In genomic region chr2:102806250-102806837, GRCh38 we compare ENCODE assay signal across 8 cellular contexts. TPM values are rescaled to one million over a fixed set of nuclear protein-coding genes. Genes with fewer than 3 reads are reported as not detected.
A peak's percentile ranks its signal among the peaks of the same experiment; 100 is the strongest.
DNase-seq lines count a peak whose midpoint lies in the region; ATAC-seq and TF ChIP-seq lines count a peak whose summit lies in the region.

No MANE protein-coding gene starts in this region.

- CTCF ChIA-PET in activated CD8-positive, alpha-beta T cell treated with anti-CD3 and anti-CD28 coated beads, Interleukin-2, amount 10 ng/mL, durations not matched to agents 7 days and 5 days (lab: Charles Lee): interaction anchor here (0.7 to 10.0 kb wide), 18 partner anchors 9 to 1645 kb away, joined by 3 to 136 read pairs (median 4); no protein-coding TSS in a partner anchor

- H3K79me2 ChIP-seq in neural progenitor cell (ENCODE audit: low read depth): no peaks in the 10 kb centered on the region

- peaks cover 16% of the 10 kb centered on the region for H3K36me3 Mint-ChIP-seq in activated CD8-positive, alpha-beta T cell treated with anti-CD3 and anti-CD28 coated beads, Interleukin-2, amount 10 ng/mL, durations not matched to agents 7 days and 5 days (ENCODE audit: low read depth)
- H3K36me3 Mint-ChIP-seq in neural progenitor cell: peaks cover 18% of the 10 kb centered on the region

- no peaks in the 10 kb centered on the region for H3K4me1 ChIP-seq in neural progenitor cell
- no peaks in the 10 kb centered on the region for H3K4me1 ChIP-seq in upper lobe of right lung

- no peaks in the 10 kb centered on the region for H3F3A ChIP-seq in neural progenitor cell (ENCODE audit: low read depth)

- no peak overlapping the region for H3K9ac ChIP-seq in neural progenitor cell

- no peak overlapping the region for H3K27ac Mint-ChIP-seq in activated CD8-positive, alpha-beta T cell treated with anti-CD3 and anti-CD28 coated beads, Interleukin-2, amount 10 ng/mL, durations not matched to agents 7 days and 5 days
- H3K27ac Mint-ChIP-seq in neural progenitor cell: no peak overlapping the region

- H3K9me3 Mint-ChIP-seq in activated CD8-positive, alpha-beta T cell treated with anti-CD3 and anti-CD28 coated beads, Interleukin-2, amount 10 ng/mL, durations not matched to agents 7 days and 5 days (ENCODE audit: insufficient read depth): peaks cover 18% of the 10 kb centered on the region
- peaks cover 16% of the 10 kb centered on the region for H3K9me3 Mint-ChIP-seq in neural progenitor cell

- H3K27ac ChIP-seq in neural progenitor cell: no peak overlapping the region
- H3K27ac ChIP-seq in upper lobe of right lung: no peak overlapping the region

- H3K27me3 Mint-ChIP-seq in activated CD8-positive, alpha-beta T cell treated with anti-CD3 and anti-CD28 coated beads, Interleukin-2, amount 10 ng/mL, durations not matched to agents 7 days and 5 days (ENCODE audit: low read depth): no peaks in the 10 kb centered on the region
- H3K27me3 Mint-ChIP-seq in neural progenitor cell (ENCODE audit: insufficient read depth, low read depth): no peaks in the 10 kb centered on the region

- peaks cover 3% of the 10 kb centered on the region for H3K36me3 ChIP-seq in neural progenitor cell
- no peaks in the 10 kb centered on the region for H3K36me3 ChIP-seq in upper lobe of right lung

- H4K20me1 ChIP-seq in neural progenitor cell (ENCODE audit: low read depth): no peaks in the 10 kb centered on the region

- peaks cover 18% of the 10 kb centered on the region for H3K4me1 Mint-ChIP-seq in activated CD8-positive, alpha-beta T cell treated with anti-CD3 and anti-CD28 coated beads, Interleukin-2, amount 10 ng/mL, durations not matched to agents 7 days and 5 days (ENCODE audit: low read depth)
- no peaks in the 10 kb centered on the region for H3K4me1 Mint-ChIP-seq in neural progenitor cell

- DNase-seq in CD1c-positive myeloid dendritic cell (ENCODE audit: extremely low spot score): peak; percentile 39
- DNase-seq in NCI-H510A (lab: John Stamatoyannopoulos, UW): peak; percentile 13
- peak; percentile 58 for DNase-seq in activated CD8-positive, alpha-beta T cell treated with anti-CD3 and anti-CD28 coated beads, Interleukin-2, amount 10 ng/mL, durations not matched to agents 7 days and 5 days
- peak; percentile 75 for DNase-seq in fibroblast of mammary gland (ENCODE audit: low read depth)
- peak; percentile 73 for DNase-seq in neural progenitor cell (ENCODE audit: low spot score)
- no peak for DNase-seq in upper lobe of right lung

- H3K4me3 ChIP-seq in fibroblast of mammary gland (ENCODE audit: control insufficient read depth, low read depth, low read length): no peak overlapping the region
- no peak overlapping the region for H3K4me3 ChIP-seq in neural progenitor cell
- H3K4me3 ChIP-seq in upper lobe of right lung: no peak overlapping the region

- H3K4me3 Mint-ChIP-seq in activated CD8-positive, alpha-beta T cell treated with anti-CD3 and anti-CD28 coated beads, Interleukin-2, amount 10 ng/mL, durations not matched to agents 7 days and 5 days: no peak overlapping the region
- no peak overlapping the region for H3K4me3 Mint-ChIP-seq in neural progenitor cell

- H3K9me3 ChIP-seq in neural progenitor cell (ENCODE audit: low read depth): no peaks in the 10 kb centered on the region
- H3K9me3 ChIP-seq in upper lobe of right lung: peaks cover 9% of the 10 kb centered on the region

- H3K4me2 ChIP-seq in neural progenitor cell: no peak overlapping the region

- POLR2A ChIA-PET in activated CD8-positive, alpha-beta T cell treated with anti-CD3 and anti-CD28 coated beads, Interleukin-2, amount 10 ng/mL, durations not matched to agents 7 days and 5 days (lab: Charles Lee): no interaction called here

- ATAC-seq in GM18909 (IDR thresholded peaks at IDR 0.05; ENCODE audit: poor library complexity, unreplicated experiment) (peak; percentile 90), HG03159 (IDR thresholded peaks at IDR 0.05; ENCODE audit: unreplicated experiment) (peak; percentile 88), upper lobe of right lung (peak; percentile 92)
- ATAC-seq in activated CD8-positive, alpha-beta T cell treated with anti-CD3 and anti-CD28 coated beads, Interleukin-2, amount 10 ng/mL, durations not matched to agents 7 days and 5 days: no peak

- H3K27me3 ChIP-seq in neural progenitor cell (no peaks in the 10 kb centered on the region), upper lobe of right lung (no peaks in the 10 kb centered on the region)

- TF ChIP-seq CTCF in fibroblast of mammary gland (conservative IDR thresholded peaks at IDR 0.05; ENCODE audit: control insufficient read depth, insufficient read depth, low read depth, low read length) (peak; percentile 93), neural progenitor cell (IDR thresholded peaks at IDR 0.05) (peak; percentile 80), upper lobe of right lung (IDR thresholded peaks at IDR 0.05) (peak; percentile 83)

- intact Hi-C loops in upper lobe of right lung (cut with DNase I): no loop called here

- H2AFZ ChIP-seq in neural progenitor cell (replicated peaks): no peak overlapping the region

RNA-seq across cellular contexts. Expression of gene TMEM182, which starts 44.5 kb away (rescaled TPM):
- 1 to 10 TPM; 3.1 to 4.4 TPM for total RNA-seq in activated CD8-positive, alpha-beta T cell treated with anti-CD3 and anti-CD28 coated beads, Interleukin-2, amount 10 ng/mL, durations not matched to agents 7 days and 5 days
- total RNA-seq in neural progenitor cell (ENCODE audit: low replicate concordance) (4.2 and 4.6 TPM in 2 replicates), upper lobe of right lung (2.1 TPM)
